ENCODE assay signal across 13 cellular contexts in genomic region chr3:126748701-126749546, GRCh38.
"Had no signal": no experiment of that assay in that cellular context is flagged by ENCODE, and none has a peak within 500 bp of the region (broad histone marks: within the 10 kb centered on the region; RNA-seq: fewer than 3 reads in every experiment).

No MANE protein-coding gene starts in this region.

- ATAC-seq: left lung, mucosa of descending colon, sciatic nerve had no signal

- H3K9me3 ChIP-seq: left lung, mucosa of descending colon, tibial nerve had no signal

- H3K4me3 ChIP-seq: left lung, mucosa of descending colon, tibial nerve had no signal

- H3K27me3 Mint-ChIP-seq: activated B cell treated with CpG ODN at 0.5 μM for 24 hours had no signal

- H3K4me1 Mint-ChIP-seq: activated B cell treated with CpG ODN at 0.5 μM for 24 hours had no signal

- H3K27ac ChIP-seq: tibial nerve had no signal

- H3K27me3 ChIP-seq: left lung, tibial nerve had no signal

- H3K36me3 ChIP-seq: left lung, tibial nerve had no signal

- DNase-seq: activated B cell treated with CpG ODN at 0.5 μM for 24 hours; activated CD4-positive, alpha-beta T cell treated with anti-CD3 and anti-CD28 coated beads for 48 hours; activated naive CD4-positive, alpha-beta T cell treated with anti-CD3 and anti-CD28 coated beads for 36 hours; islet precursor cell; left lung; mammary epithelial cell; stimulated activated CD4-positive, alpha-beta T cell treated with anti-CD3 and anti-CD28 coated beads, Interleukin-1b, Interleukin-23, amount 100 ng/mL, for 48 hours had no signal

- H3K4me3 Mint-ChIP-seq: activated B cell treated with CpG ODN at 0.5 μM for 24 hours; activated naive CD4-positive, alpha-beta T cell treated with anti-CD3 and anti-CD28 coated beads for 36 hours had no signal

- H3K9me3 Mint-ChIP-seq: activated B cell treated with CpG ODN at 0.5 μM for 24 hours; activated naive CD4-positive, alpha-beta T cell treated with anti-CD3 and anti-CD28 coated beads for 36 hours; activated T-helper 2 cell treated with anti-CD3 and anti-CD28 coated beads, Interferon-gamma antibody, Interleukin-2, Interleukin-4, amounts not matched to agents 10 μg/mL and 5 μg/mL and 100 μg/mL, durations not matched to agents 14 hours and 24 hours and 36 hours had no signal

- H3K27ac Mint-ChIP-seq: activated B cell treated with CpG ODN at 0.5 μM for 24 hours; activated naive CD4-positive, alpha-beta T cell treated with anti-CD3 and anti-CD28 coated beads for 36 hours; activated T-helper 2 cell treated with anti-CD3 and anti-CD28 coated beads, Interferon-gamma antibody, Interleukin-2, Interleukin-4, amounts not matched to agents 10 μg/mL and 5 μg/mL and 100 μg/mL, durations not matched to agents 14 hours and 24 hours and 36 hours had no signal

- FAIRE-seq: colon, endometrium had no signal
